In genomic region chr3:71189480-71189879, GRCh38 we compare ENCODE assay signal across 16 cellular contexts.
DNase-seq lines count a peak whose midpoint lies in the region; TF ChIP-seq lines count a peak whose summit lies in the region.
"Had no signal": no experiment of that assay in that cellular context is flagged by ENCODE, and none has a peak within 500 bp of the region (broad histone marks: within the 10 kb centered on the region; RNA-seq: fewer than 3 reads in every experiment).

No MANE protein-coding gene starts in this region.

- TF ChIP-seq EP300 in esophagus muscularis mucosa (IDR thresholded peaks at IDR 0.05) = no peak

- H3K27me3 Mint-ChIP-seq in activated CD4-positive, alpha-beta T cell treated with anti-CD3 and anti-CD28 coated beads, Interleukin-2, amount 10 ng/mL, durations not matched to agents 24 days and 14 days = no peaks in the 10 kb centered on the region

- H3K9ac ChIP-seq in Karpas-422 (ENCODE audit: low read length) = no peak overlapping the region

- H3K27ac ChIP-seq in Karpas-422 (ENCODE audit: low read length) = 0 out of 2 replicates have a peak overlapping the region, but pooled peaks have one; percentile 2
- H3K27ac ChIP-seq in esophagus muscularis mucosa (replicated peaks in 1 of 4) = no peak overlapping the region
- H3K27ac ChIP-seq in dorsolateral prefrontal cortex = no peak overlapping the region
- H3K27ac ChIP-seq: testis had no signal

- no peak for DNase-seq in activated CD4-positive, alpha-beta T cell treated with anti-CD3 and anti-CD28 coated beads, Interleukin-2, amount 10 ng/mL, durations not matched to agents 24 days and 14 days
- no peak for DNase-seq in activated CD4-positive, alpha-beta T cell treated with anti-CD3 and anti-CD28 coated beads, Interleukin-2, amount 50 U/mL, for 48 hours
- no peak for DNase-seq in Karpas-422
- DNase-seq in astrocyte of the spinal cord (ENCODE audit: low read depth, low spot score) = peak; percentile 18
- peak; percentile 29 for DNase-seq in putamen (ENCODE audit: low spot score)
- DNase-seq in NOMO-1 treated with dmso at 0.1 percent for 144 hours (lab: John Stamatoyannopoulos, UW; ENCODE audit: unreplicated experiment) = no peak
- DNase-seq in esophagus muscularis mucosa (ENCODE audit: extremely low spot score) = no peak
- no peak for DNase-seq in dorsolateral prefrontal cortex
- DNase-seq: effector CD4-positive, alpha-beta T cell; HCEC 1CT; NCI-H187 treated with DMSO at 0.1 percent for 48 hours; NCI-H748 treated with DMSO at 0.1 percent for 48 hours; SHP77 treated with DMSO at 0.1 percent for 48 hours; testis had no signal

- no peaks in the 10 kb centered on the region for H3K9me2 ChIP-seq in Karpas-422 (replicated peaks; ENCODE audit: insufficient read depth, low read length)

- no peak overlapping the region for H2AFZ ChIP-seq in Karpas-422 (ENCODE audit: low read length)

- peaks cover 3% of the 10 kb centered on the region for H3K9me3 Mint-ChIP-seq in activated CD4-positive, alpha-beta T cell treated with anti-CD3 and anti-CD28 coated beads, Interleukin-2, amount 10 ng/mL, durations not matched to agents 24 days and 14 days
- H3K9me3 Mint-ChIP-seq: mesothelial cell of epicardium had no signal

- H3K9me3 ChIP-seq in Karpas-422 (ENCODE audit: low read length) = no peaks in the 10 kb centered on the region
- H3K9me3 ChIP-seq in esophagus muscularis mucosa = no peaks in the 10 kb centered on the region
- H3K9me3 ChIP-seq: testis had no signal

- no peaks in the 10 kb centered on the region for H4K20me1 ChIP-seq in Karpas-422 (ENCODE audit: insufficient read depth, low read depth, low read length)

- H3K79me2 ChIP-seq in Karpas-422 (ENCODE audit: low read length) = peaks cover 83% of the 10 kb centered on the region

- 100% methylated on average over 1 of the region's 1 CpG for WGBS in esophagus muscularis mucosa

- peak overlapping the region; percentile 56 for H3K27ac Mint-ChIP-seq in activated CD4-positive, alpha-beta T cell treated with anti-CD3 and anti-CD28 coated beads, Interleukin-2, amount 10 ng/mL, durations not matched to agents 24 days and 14 days
- H3K27ac Mint-ChIP-seq: mesothelial cell of epicardium had no signal

- intact Hi-C loops in activated CD4-positive, alpha-beta T cell treated with anti-CD3 and anti-CD28 coated beads, Interleukin-2, amount 10 ng/mL, durations not matched to agents 24 days and 14 days (cut with micrococcal nuclease) = loop anchor here (1.0 to 5.0 kb wide), 3 partner anchors 59 to 303 kb away; no protein-coding TSS in a partner anchor
- intact Hi-C loops in esophagus muscularis mucosa (cut with DNase I) = loop anchor here (5.0 kb wide), 1 partner anchor 37 kb away; no protein-coding TSS in a partner anchor
- intact Hi-C loops in dorsolateral prefrontal cortex (cut with DNase I) = no loop called here

- no peak overlapping the region for H3K4me3 Mint-ChIP-seq in activated CD4-positive, alpha-beta T cell treated with anti-CD3 and anti-CD28 coated beads, Interleukin-2, amount 10 ng/mL, durations not matched to agents 24 days and 14 days
- H3K4me3 Mint-ChIP-seq: mesothelial cell of epicardium had no signal

- TF ChIP-seq POLR2A in esophagus muscularis mucosa (IDR thresholded peaks at IDR 0.05; ENCODE audit: low read depth) = no peak

- peaks cover 3% of the 10 kb centered on the region for H3K36me3 Mint-ChIP-seq in activated CD4-positive, alpha-beta T cell treated with anti-CD3 and anti-CD28 coated beads, Interleukin-2, amount 10 ng/mL, durations not matched to agents 24 days and 14 days (ENCODE audit: low read depth)

- no peak for TF ChIP-seq CTCF in astrocyte of the spinal cord (IDR thresholded peaks at IDR 0.05; ENCODE audit: low read depth, low read length)
- TF ChIP-seq CTCF in esophagus muscularis mucosa (IDR thresholded peaks at IDR 0.05) = no peak
- TF ChIP-seq CTCF in dorsolateral prefrontal cortex (IDR thresholded peaks at IDR 0.05 in 54 of 56, conservative IDR thresholded peaks at IDR 0.05 in 2 of 56; ENCODE audit: low read depth in 1 of 56, partially characterized antibody in 56 of 56) = no peak

- H3K4me3 ChIP-seq in Karpas-422 (ENCODE audit: low read length) (no peak overlapping the region), astrocyte of the spinal cord (ENCODE audit: low read depth, low read length) (no peak overlapping the region), esophagus muscularis mucosa (no peak overlapping the region), dorsolateral prefrontal cortex (no peak overlapping the region)
- H3K4me3 ChIP-seq: smooth muscle cell, testis had no signal

- no peak overlapping the region for H3K4me2 ChIP-seq in Karpas-422 (ENCODE audit: low read depth, low read length, poor library complexity, severe bottlenecking)
- H3K4me2 ChIP-seq: smooth muscle cell had no signal

- peaks cover 40% of the 10 kb centered on the region for H3K4me1 Mint-ChIP-seq in activated CD4-positive, alpha-beta T cell treated with anti-CD3 and anti-CD28 coated beads, Interleukin-2, amount 10 ng/mL, durations not matched to agents 24 days and 14 days

- H3K4me1 ChIP-seq in Karpas-422 (ENCODE audit: low read length) (peaks cover 66% of the 10 kb centered on the region), esophagus muscularis mucosa (peaks cover 0 to 9% (median 3%) of the 10 kb centered on the region in 4 donors)
- H3K4me1 ChIP-seq: testis had no signal

- in situ Hi-C loops in astrocyte of the spinal cord (cut with HindIII; ENCODE audit: low sequenced_read_pairs) = no loop called here

- H3K36me3 ChIP-seq in Karpas-422 (ENCODE audit: insufficient read depth, low read length) (peaks cover 19% of the 10 kb centered on the region; the same call in 1 of the 2 replicates), esophagus muscularis mucosa (peaks cover 0 to 5% (median 0%) of the 10 kb centered on the region in 4 donors)

- H3K27me3 ChIP-seq in Karpas-422 (ENCODE audit: low read length) (no peaks in the 10 kb centered on the region), esophagus muscularis mucosa (no peaks in the 10 kb centered on the region), dorsolateral prefrontal cortex (no peaks in the 10 kb centered on the region)
- H3K27me3 ChIP-seq: testis had no signal

Comparison
In these comparisons a context has a peak if more than half of its experiments do, and no peak if none do; other contexts are left out.
1. DNase-seq: peak in astrocyte of the spinal cord (single experiment) and putamen (single experiment); none in activated CD4-positive, alpha-beta T cell treated with anti-CD3 and anti-CD28 coated beads, Interleukin-2, amount 10 ng/mL, durations not matched to agents 24 days and 14 days (single experiment), activated CD4-positive, alpha-beta T cell treated with anti-CD3 and anti-CD28 coated beads, Interleukin-2, amount 50 U/mL, for 48 hours (0 of 2), Karpas-422 (single experiment), NOMO-1 treated with dmso at 0.1 percent for 144 hours (single experiment), esophagus muscularis mucosa (single experiment) and dorsolateral prefrontal cortex (0 of 10).
2. intact Hi-C loops: an anchor here in activated CD4-positive, alpha-beta T cell treated with anti-CD3 and anti-CD28 coated beads, Interleukin-2, amount 10 ng/mL, durations not matched to agents 24 days and 14 days (1.0 to 5.0 kb wide) and esophagus muscularis mucosa (5.0 kb wide); none called in dorsolateral prefrontal cortex.